ENCODE assay signal across 8 cellular contexts in genomic region chr11:9574556-9574805, GRCh38. TPM values are rescaled to one million over a fixed set of nuclear protein-coding genes. Genes with fewer than 3 reads are reported as not detected.
DNase-seq lines count a peak whose midpoint lies in the region; ATAC-seq and TF ChIP-seq lines count a peak whose summit lies in the region.

No MANE protein-coding gene starts in this region.

- H3K4me1 Mint-ChIP-seq in activated T-cell treated with anti-CD3 and anti-CD28 coated beads, Interleukin-2, amount 50 U/mL, for 24 hours (ENCODE audit: low read depth), result peaks cover 47% of the 10 kb centered on the region

- H3F3A ChIP-seq in SK-N-SH (replicated peaks; ENCODE audit: insufficient read depth), result peaks cover 14% of the 10 kb centered on the region

- no peak for TF ChIP-seq RAD21 in SK-N-SH (IDR thresholded peaks at IDR 0.05; ENCODE audit: low read length)

- no peak for TF ChIP-seq POLR2A in heart left ventricle (IDR thresholded peaks at IDR 0.05)
- TF ChIP-seq POLR2A in gastrocnemius medialis (IDR thresholded peaks at IDR 0.05), result no peak

- no peak for TF ChIP-seq EP300 in SK-N-SH (IDR thresholded peaks at IDR 0.05; ENCODE audit: borderline replicate concordance in 1 of 2, low read depth in 1 of 2, low read length in 1 of 2)

- H3K9me2 ChIP-seq in SK-N-SH, result no peaks in the 10 kb centered on the region

- POLR2A ChIA-PET in SK-N-SH (lab: Yijun Ruan, JAX), result interaction anchor here (1.5 kb wide), 1 partner anchor 734 kb away, joined by 3 read pairs; no protein-coding TSS in a partner anchor

- H2AFZ ChIP-seq in SK-N-SH (ENCODE audit: low read depth), result no peak overlapping the region

- no peaks in the 10 kb centered on the region for H3K27me3 ChIP-seq in SK-N-SH (ENCODE audit: insufficient read depth)
- H3K27me3 ChIP-seq in heart left ventricle, result no peaks in the 10 kb centered on the region
- no peaks in the 10 kb centered on the region for H3K27me3 ChIP-seq in gastrocnemius medialis

- no peaks in the 10 kb centered on the region for H3K9me3 ChIP-seq in SK-N-SH
- no peaks in the 10 kb centered on the region for H3K9me3 ChIP-seq in heart left ventricle
- H3K9me3 ChIP-seq in gastrocnemius medialis, result no peaks in the 10 kb centered on the region

- CTCF ChIA-PET in SK-N-SH (lab: Yijun Ruan, JAX), result interaction anchor here (0.6 to 1.5 kb wide), 3 partner anchors 38 to 181 kb away, joined by 3 read pairs; no protein-coding TSS in a partner anchor

- no peaks in the 10 kb centered on the region for H3K9me3 Mint-ChIP-seq in activated T-cell treated with anti-CD3 and anti-CD28 coated beads, Interleukin-2, amount 50 U/mL, for 24 hours

- H3K4me1 ChIP-seq in SK-N-SH (ENCODE audit: control insufficient read depth in 1 of 2, insufficient read depth in 2 of 2, low read depth in 1 of 2, low read length in 1 of 2) (peaks cover 9 to 11% of the 10 kb centered on the region in 2 experiments; a peak in 3 of 4 replicates), heart left ventricle (peaks cover 0 to 44% (median 11%) of the 10 kb centered on the region in 12 donors), gastrocnemius medialis (peaks cover 12 to 21% of the 10 kb centered on the region in 2 donors)

- ATAC-seq in SK-N-SH treated with all-trans-retinoic acid at 6 μM for 48 hours (no peak), heart left ventricle (no peak), gastrocnemius medialis (peak in 1 of 2 donors; percentile 1)

- peak overlapping the region; percentile 70 to 89 for H3K4me3 ChIP-seq in SK-N-SH (ENCODE audit: low read depth in 2 of 2, low read length in 1 of 2)
- H3K4me3 ChIP-seq in heart left ventricle, result peak overlapping the region; percentile 42 to 90 (median 76)
- H3K4me3 ChIP-seq in gastrocnemius medialis, result peak overlapping the region; percentile 58 to 91 (median 81)

- peaks cover 5% of the 10 kb centered on the region; the same call in 1 of the 2 replicates for H4K20me1 ChIP-seq in SK-N-SH (ENCODE audit: insufficient read depth)

- peak overlapping the region; percentile 95 for H3K4me3 Mint-ChIP-seq in activated T-cell treated with anti-CD3 and anti-CD28 coated beads, Interleukin-2, amount 50 U/mL, for 24 hours

- peak overlapping the region; percentile 92 to 99 for H3K27ac ChIP-seq in SK-N-SH (ENCODE audit: low read depth in 2 of 2, low read length in 1 of 2)
- peak overlapping the region; percentile 43 to 98 (median 94) for H3K27ac ChIP-seq in heart left ventricle
- H3K27ac ChIP-seq in gastrocnemius medialis, result peak overlapping the region; percentile 89 to 97 (median 96)

- peak overlapping the region; percentile 90 for H3K4me2 ChIP-seq in SK-N-SH

- peak overlapping the region; percentile 83 for H3K27ac Mint-ChIP-seq in activated T-cell treated with anti-CD3 and anti-CD28 coated beads, Interleukin-2, amount 50 U/mL, for 24 hours

- no peak for TF ChIP-seq CTCF in SK-N-SH (IDR thresholded peaks at IDR 0.05)
- no peak for TF ChIP-seq CTCF in heart left ventricle (IDR thresholded peaks at IDR 0.05)
- TF ChIP-seq CTCF in gastrocnemius medialis (IDR thresholded peaks at IDR 0.05 in 4 of 5, conservative IDR thresholded peaks at IDR 0.05 in 1 of 5), result no peak

- peaks cover 8% of the 10 kb centered on the region for H3K27me3 Mint-ChIP-seq in activated T-cell treated with anti-CD3 and anti-CD28 coated beads, Interleukin-2, amount 50 U/mL, for 24 hours

- in situ Hi-C loops in gastrocnemius medialis (cut with MboI; ENCODE audit: low sequenced_read_pairs in 4 of 4), result no loop called here

- peak overlapping the region; percentile 98 for H3K9ac ChIP-seq in SK-N-SH

- 0% methylated on average over 8 of the region's 22 CpGs for WGBS in SK-N-SH (ENCODE audit: low lambda C conversion rate)
- WGBS in heart left ventricle, 4 donors, result 0 to 1% (median 0%) methylated on average over 11 to 22 of the region's 22 CpGs

- no peak for DNase-seq in SK-N-SH
- peak; percentile 60 for DNase-seq in activated T-cell treated with anti-CD3 and anti-CD28 coated beads, Interleukin-2, amount 50 U/mL, for 24 hours
- DNase-seq in heart left ventricle, result peak; percentile 34 to 66 (median 53)
- DNase-seq in gastrocnemius medialis, result no peak
- DNase-seq in activated CD4-positive, CD25-positive, alpha-beta regulatory T cell treated with anti-CD3 and anti-CD28 coated beads, Interleukin-2, amount 50 U/mL, for 72 hours, result no peak
- no peak for DNase-seq in epidermal melanocyte (ENCODE audit: insufficient read length, low spot score)
- no peak for DNase-seq in COLO668 (lab: John Stamatoyannopoulos, UW; ENCODE audit: unreplicated experiment)

- peaks cover 50% of the 10 kb centered on the region for H3K36me3 Mint-ChIP-seq in activated T-cell treated with anti-CD3 and anti-CD28 coated beads, Interleukin-2, amount 50 U/mL, for 24 hours (ENCODE audit: low read depth)

- H3K36me3 ChIP-seq in SK-N-SH (replicated peaks in 1 of 2; ENCODE audit: control insufficient read depth in 1 of 2, insufficient read depth in 2 of 2, low read length in 1 of 2) (peaks cover 29 to 33% of the 10 kb centered on the region in 2 experiments), heart left ventricle (peaks cover 0 to 18% (median 0%) of the 10 kb centered on the region in 9 donors), gastrocnemius medialis (peaks cover 0 to 14% of the 10 kb centered on the region in 2 donors)

- intact Hi-C loops in heart left ventricle (cut with DNase I), result loop anchor here in 5 of 10 donors (2.0 to 5.0 kb wide), 7 partner anchors 37 to 183 kb away; partner anchors contain the start of gene ZNF143 (in 1 of the 5)
- intact Hi-C loops in gastrocnemius medialis (cut with DNase I; ENCODE audit: low total_unique reads), result loop anchor here (2.0 to 5.0 kb wide), 2 partner anchors 40 to 112 kb away; partner anchors contain the start of gene ZNF143

- H3K79me2 ChIP-seq in SK-N-SH (ENCODE audit: insufficient read depth), result peaks cover 64% of the 10 kb centered on the region

TF ChIP-seq in SK-N-SH, 30 proteins besides CTCF, POLR2A, EP300 and RAD21:
- TF ChIP-seq FOSL2 (IDR thresholded peaks at IDR 0.05; ENCODE audit: borderline replicate concordance, low read depth), result no peak
TF ChIP-seq in SK-N-SH: peak in this region for 0.

TF ChIP-seq in SK-N-SH treated with all-trans-retinoic acid at 6 μM for 48 hours, 23 proteins besides CTCF, POLR2A, EP300 and RAD21 (continues in another document):
- no peak for TF ChIP-seq OSR1 (CRISPR knock-in tag; IDR thresholded peaks at IDR 0.05)
- TF ChIP-seq RARB (CRISPR knock-in tag; IDR thresholded peaks at IDR 0.05), result no peak
- TF ChIP-seq ZNF8 (CRISPR knock-in tag; IDR thresholded peaks at IDR 0.05), result no peak
- TF ChIP-seq ISL1 (CRISPR knock-in tag; IDR thresholded peaks at IDR 0.05), result no peak
- no peak for TF ChIP-seq ARNTL (CRISPR knock-in tag; IDR thresholded peaks at IDR 0.05; ENCODE audit: borderline replicate concordance, low read depth)
- no peak for TF ChIP-seq TCF4 (CRISPR knock-in tag; IDR thresholded peaks at IDR 0.05; ENCODE audit: borderline replicate concordance)
- TF ChIP-seq PPARA (CRISPR knock-in tag; IDR thresholded peaks at IDR 0.05; ENCODE audit: borderline replicate concordance), result no peak
- TF ChIP-seq ZNF565 (CRISPR knock-in tag; conservative IDR thresholded peaks at IDR 0.05; ENCODE audit: low read depth), result no peak
- TF ChIP-seq PATZ1 (CRISPR knock-in tag; IDR thresholded peaks at IDR 0.05; ENCODE audit: borderline replicate concordance), result no peak
- TF ChIP-seq BACH2 (CRISPR knock-in tag; IDR thresholded peaks at IDR 0.05; ENCODE audit: borderline replicate concordance), result no peak
- no peak for TF ChIP-seq CSDC2 (CRISPR knock-in tag; IDR thresholded peaks at IDR 0.05)
- no peak for TF ChIP-seq TOX (CRISPR knock-in tag; IDR thresholded peaks at IDR 0.05; ENCODE audit: borderline replicate concordance)
- no peak for TF ChIP-seq GLIS3 (CRISPR knock-in tag; IDR thresholded peaks at IDR 0.05)
- TF ChIP-seq SNAI2 (CRISPR knock-in tag; IDR thresholded peaks at IDR 0.05), result no peak
- TF ChIP-seq ZNF70 (CRISPR knock-in tag; IDR thresholded peaks at IDR 0.05), result no peak
- TF ChIP-seq ZFP30 (CRISPR knock-in tag; IDR thresholded peaks at IDR 0.05), result no peak
- no peak for TF ChIP-seq POU6F1 (CRISPR knock-in tag; IDR thresholded peaks at IDR 0.05; ENCODE audit: borderline replicate concordance, low read depth)

RNA-seq across cellular contexts. Expression of gene WEE1, which starts 1.0 kb away (rescaled TPM):
- polyA plus RNA-seq in SK-N-SH (2012; rRNA removed), result 16.9 and 20.6 TPM in 2 replicates
- 18.0 and 21.1 TPM in 2 replicates for polyA plus RNA-seq in SK-N-SH (2012; cell fraction: cytosol; rRNA removed)
- polyA plus RNA-seq in SK-N-SH (2012; cell fraction: nucleus; rRNA removed), result 27.1 and 54.9 TPM in 2 replicates
- 10 to 100 TPM; 33.0 to 89.2 (median 68.7) TPM for total RNA-seq in heart left ventricle
- polyA plus RNA-seq in heart left ventricle, result 10 to 100 TPM; 14.5 to 49.2 TPM
- total RNA-seq in gastrocnemius medialis, result 10 to 100 TPM in 2 of 4 donors, 1 to 10 TPM in 2; 6.8 to 16.2 (median 10.6) TPM

Comparison
In these comparisons a context has a peak if more than half of its experiments do, and no peak if none do; other contexts are left out.
1. DNase-seq: peak in activated T-cell treated with anti-CD3 and anti-CD28 coated beads, Interleukin-2, amount 50 U/mL, for 24 hours (single experiment) and heart left ventricle (5 of 5); none in SK-N-SH (single experiment), gastrocnemius medialis (0 of 2), activated CD4-positive, CD25-positive, alpha-beta regulatory T cell treated with anti-CD3 and anti-CD28 coated beads, Interleukin-2, amount 50 U/mL, for 72 hours (single experiment), epidermal melanocyte (single experiment) and COLO668 (single experiment).
2. Peak in every context shown above with its lines, with median percentiles within 50 percentile points of each other: H3K27ac ChIP-seq and H3K4me3 ChIP-seq.